ENCODE assay signal across 20 cellular contexts in the genomic region with DNA sequence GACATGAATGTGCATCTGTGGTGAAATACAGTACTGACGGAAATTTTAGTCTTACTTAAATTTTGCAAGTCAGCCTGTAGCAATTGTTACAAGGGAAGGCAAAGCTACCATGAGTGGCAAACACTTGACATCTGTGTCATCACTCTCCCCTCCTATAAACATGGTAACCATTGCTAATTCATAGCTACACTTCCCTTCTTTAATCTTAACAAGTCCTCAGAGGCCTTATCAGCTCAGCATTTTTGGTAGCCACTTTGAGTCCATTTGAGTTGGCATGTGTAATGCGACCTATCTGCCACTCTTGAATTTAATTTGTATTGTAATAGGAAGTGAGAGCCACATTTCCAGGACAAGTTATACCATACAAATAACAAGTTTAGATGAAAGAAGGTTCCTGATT.
"Had no signal": no experiment of that assay in that cellular context is flagged by ENCODE, and none has a peak within 500 bp of the region (broad histone marks: within the 10 kb centered on the region; RNA-seq: fewer than 3 reads in every experiment).

No MANE protein-coding gene starts in this region.

- H3K9me3 ChIP-seq: gastroesophageal sphincter, ovary, right lobe of liver, testis, transverse colon, uterus had no signal

- DNase-seq: activated CD4-positive, alpha-beta T cell treated with anti-CD3 and anti-CD28 coated beads for 4 hours; activated CD4-positive, alpha-beta T cell treated with anti-CD3 and anti-CD28 coated beads, Interleukin-2, amount 50 U/mL, for 4 hours; activated CD8-positive, alpha-beta memory T cell treated with anti-CD3 and anti-CD28 coated beads for 24 hours; activated gamma-delta T cell treated with Interleukin-2 at 50 U/mL for 16 hours; activated naive CD4-positive, alpha-beta T cell treated with anti-CD3 and anti-CD28 coated beads, Interleukin-2, amount 50 U/mL, for 16 hours; amniotic stem cell; islet precursor cell; left ventricle myocardium superior; naive B cell; ovary; right lobe of liver; stimulated activated CD4-positive, alpha-beta T cell treated with anti-CD3 and anti-CD28 coated beads, Interleukin-12 subunit alpha, Interleukin-12 subunit beta, amount 100 ng/mL, for 4 hours; stimulated activated CD4-positive, alpha-beta T cell treated with anti-CD3 and anti-CD28 coated beads, Interleukin-4, amount 100 ng/mL, for 1 hour; stimulated activated naive CD8-positive, alpha-beta T cell treated with anti-CD3 and anti-CD28 coated beads, Interleukin-15, Interleukin-2, amounts not matched to agents 100 U/mL and 50 U/mL, for 24 hours; testis; transverse colon; uterus had no signal

- H3K27ac ChIP-seq: gastroesophageal sphincter, hepatocyte, ovary, right lobe of liver, testis, transverse colon, uterus, VCaP had no signal

- H3K4me1 ChIP-seq: gastroesophageal sphincter, testis, transverse colon, uterus had no signal

- H3K4me3 ChIP-seq: gastroesophageal sphincter, hepatocyte, ovary, right lobe of liver, testis, transverse colon, uterus had no signal

- ATAC-seq: gastroesophageal sphincter; left ventricle myocardium superior; right lobe of liver; stimulated activated naive CD8-positive, alpha-beta T cell treated with anti-CD3 and anti-CD28 coated beads, Interleukin-15, Interleukin-2, amounts not matched to agents 100 U/mL and 50 U/mL, for 24 hours had no signal

- H3K27me3 ChIP-seq: gastroesophageal sphincter, hepatocyte, ovary, right lobe of liver, testis, transverse colon, uterus had no signal

- H3K36me3 ChIP-seq: gastroesophageal sphincter, ovary, right lobe of liver, transverse colon, uterus had no signal
